In genomic region chr1:103496014-103496635, GRCh38 we compare ENCODE assay signal across 18 cellular contexts. TPM values are rescaled to one million over a fixed set of nuclear protein-coding genes. Genes with fewer than 3 reads are reported as not detected.
DNase-seq lines count a peak whose midpoint lies in the region; ATAC-seq and TF ChIP-seq lines count a peak whose summit lies in the region.
"Had no signal": no experiment of that assay in that cellular context is flagged by ENCODE, and none has a peak within 500 bp of the region (broad histone marks: within the 10 kb centered on the region; RNA-seq: fewer than 3 reads in every experiment).

No MANE protein-coding gene starts in this region.

- no TSS peak for BruUV-seq in mammary epithelial cell (replicated peaks; lab: Mats Ljungman, UMichigan)

- H3K9me3 ChIP-seq in mammary epithelial cell (replicated peaks; ENCODE audit: insufficient read depth, low read length): no peaks in the 10 kb centered on the region
- H3K9me3 ChIP-seq: uterus had no signal

- H3K4me3 Mint-ChIP-seq in activated T-cell treated with anti-CD3 and anti-CD28 coated beads, Interleukin-2, amount 50 U/mL, for 4 hours: no peak overlapping the region
- H3K4me3 Mint-ChIP-seq: CD4-positive, CD25-positive, alpha-beta regulatory T cell had no signal

- H4K20me1 ChIP-seq in mammary epithelial cell (ENCODE audit: insufficient read depth, low read length): no peaks in the 10 kb centered on the region

- no peaks in the 10 kb centered on the region for H3K4me1 Mint-ChIP-seq in activated T-cell treated with anti-CD3 and anti-CD28 coated beads, Interleukin-2, amount 50 U/mL, for 4 hours (ENCODE audit: low read depth)

- H3K27me3 ChIP-seq in mammary epithelial cell (ENCODE audit: insufficient read depth, low read length): no peaks in the 10 kb centered on the region
- H3K27me3 ChIP-seq: uterus had no signal

- H3K4me2 ChIP-seq in mammary epithelial cell (ENCODE audit: insufficient read depth, low read depth, low read length): peak overlapping the region; percentile 47
- H3K4me2 ChIP-seq: KMS-11 had no signal

- H3K4me1 ChIP-seq in mammary epithelial cell (ENCODE audit: insufficient read depth, low read length): peaks cover 23% of the 10 kb centered on the region
- H3K4me1 ChIP-seq: uterus had no signal

- H3K27me3 Mint-ChIP-seq in activated T-cell treated with anti-CD3 and anti-CD28 coated beads, Interleukin-2, amount 50 U/mL, for 4 hours (ENCODE audit: low read depth): peaks cover 2% of the 10 kb centered on the region

- no peaks in the 10 kb centered on the region for H3K36me3 ChIP-seq in mammary epithelial cell (ENCODE audit: insufficient read depth, low read length)
- H3K36me3 ChIP-seq: uterus had no signal

- CTCF ChIA-PET in mammary epithelial cell (lab: Charles Lee; ENCODE audit: low non-redundant PET): no interaction called here

- H3K4me3 ChIP-seq in mammary epithelial cell (replicated peaks in 1 of 3; ENCODE audit: insufficient read depth in 1 of 3, low read depth in 2 of 3, low read length in 3 of 3) (no peak overlapping the region), foreskin fibroblast (ENCODE audit: low read depth in 1 of 2, low read length in 2 of 2) (no peak overlapping the region)
- H3K4me3 ChIP-seq: coronary artery, uterus had no signal

- peak; percentile 72 for DNase-seq in EH (ENCODE audit: low read depth)
- DNase-seq in NCI-H226: peak; percentile 20
- DNase-seq in mammary epithelial cell: peak; percentile 59
- peak; percentile 9 to 52 for DNase-seq in foreskin fibroblast
- no peak for DNase-seq in activated T-cell treated with anti-CD3 and anti-CD28 coated beads, Interleukin-2, amount 50 U/mL, for 4 hours
- no peak for DNase-seq in erythroblast (lab: John Stamatoyannopoulos, UW)
- no peak for DNase-seq in NK-92 treated with Interleukin-12 subunit alpha and Interleukin-12 subunit beta, amount 100 ng/mL, for 24 hours (lab: John Stamatoyannopoulos, UW)
- DNase-seq: activated CD4-positive, alpha-beta T cell treated with anti-CD3 and anti-CD28 coated beads, Interleukin-2, amount 50 U/mL, for 48 hours; activated naive CD4-positive, alpha-beta T cell treated with Interleukin-2 at 50 U/mL for 16 hours; aorta; CD4-positive, CD25-positive, alpha-beta regulatory T cell; NCI-H1105 treated with DMSO at 0.1 percent for 48 hours; NCI-H2171; stimulated activated CD4-positive, alpha-beta T cell treated with anti-CD3 and anti-CD28 coated beads, Interleukin-12 subunit alpha, Interleukin-12 subunit beta, amount 100 ng/mL, for 4 hours; uterus had no signal

- no peaks in the 10 kb centered on the region for H3K36me3 Mint-ChIP-seq in activated T-cell treated with anti-CD3 and anti-CD28 coated beads, Interleukin-2, amount 50 U/mL, for 4 hours (ENCODE audit: insufficient read depth)
- H3K36me3 Mint-ChIP-seq: CD4-positive, CD25-positive, alpha-beta regulatory T cell had no signal

- no peak overlapping the region for H3K9ac ChIP-seq in mammary epithelial cell (ENCODE audit: insufficient read depth, low read length)
- H3K9ac ChIP-seq: KMS-11 had no signal

- no peak for TF ChIP-seq CTCF in mammary epithelial cell (conservative IDR thresholded peaks at IDR 0.05 in 1 of 2, IDR thresholded peaks at IDR 0.05 in 1 of 2; ENCODE audit: extremely low read depth in 1 of 2, insufficient read depth in 1 of 2, low read depth in 1 of 2, low read length in 2 of 2)
- no peak for TF ChIP-seq CTCF in foreskin fibroblast (IDR thresholded peaks at IDR 0.05; ENCODE audit: low read depth, low read length)

- no peak for ATAC-seq in activated T-cell treated with anti-CD3 and anti-CD28 coated beads, Interleukin-2, amount 50 U/mL, for 4 hours
- no peak for ATAC-seq in HG02852 (IDR thresholded peaks at IDR 0.05; ENCODE audit: unreplicated experiment)

- in situ Hi-C loops in mammary epithelial cell (cut with MboI; ENCODE audit: low sequenced_read_pairs in 2 of 2): no loop called here

- no peak overlapping the region for H2AFZ ChIP-seq in mammary epithelial cell (ENCODE audit: low read depth, low read length)

- no peak overlapping the region for H3K27ac ChIP-seq in mammary epithelial cell (ENCODE audit: insufficient read depth, low read depth, low read length)
- H3K27ac ChIP-seq: coronary artery, KMS-11, uterus had no signal

- dilution Hi-C loops in mammary epithelial cell (cut with HindIII; ENCODE audit: low sequenced_read_pairs): no loop called here

- WGBS in mammary epithelial cell (ENCODE audit: low coverage, missing lambda C conversion rate): 93% methylated on average over 2 of the region's 2 CpGs

- intact Hi-C loops in mammary epithelial cell (cut with micrococcal nuclease): no loop called here

- no peaks in the 10 kb centered on the region for H3K79me2 ChIP-seq in mammary epithelial cell (ENCODE audit: insufficient read depth, low read length)

- H3K9me3 Mint-ChIP-seq in activated T-cell treated with anti-CD3 and anti-CD28 coated beads, Interleukin-2, amount 50 U/mL, for 4 hours: no peaks in the 10 kb centered on the region

- TF ChIP-seq POLR2A in erythroblast (IDR thresholded peaks at IDR 0.05; ENCODE audit: low read length): no peak

RNA-seq across cellular contexts. Expression of gene RNPC3, which starts 29.4 kb away (rescaled TPM):
- total RNA-seq in mammary epithelial cell: 10 to 100 TPM; 13.9 to 20.5 TPM
- polyA plus RNA-seq in mammary epithelial cell: 9.7 TPM
- 0.72 TPM for polyA minus RNA-seq in mammary epithelial cell
- total RNA-seq in activated T-cell treated with anti-CD3 and anti-CD28 coated beads, Interleukin-2, amount 50 U/mL, for 4 hours: 10 to 100 TPM; 13.0 to 16.0 (median 14.7) TPM

Comparison
In these comparisons a context has a peak if more than half of its experiments do, and no peak if none do; other contexts are left out.
1. DNase-seq: peak in EH (single experiment), NCI-H226 (single experiment), mammary epithelial cell (single experiment) and foreskin fibroblast (2 of 2); none in activated T-cell treated with anti-CD3 and anti-CD28 coated beads, Interleukin-2, amount 50 U/mL, for 4 hours (single experiment), erythroblast (0 of 2) and NK-92 treated with Interleukin-12 subunit alpha and Interleukin-12 subunit beta, amount 100 ng/mL, for 24 hours (single experiment).